Comparison of ENCODE assay signal across 26 cellular contexts in the genomic region with DNA sequence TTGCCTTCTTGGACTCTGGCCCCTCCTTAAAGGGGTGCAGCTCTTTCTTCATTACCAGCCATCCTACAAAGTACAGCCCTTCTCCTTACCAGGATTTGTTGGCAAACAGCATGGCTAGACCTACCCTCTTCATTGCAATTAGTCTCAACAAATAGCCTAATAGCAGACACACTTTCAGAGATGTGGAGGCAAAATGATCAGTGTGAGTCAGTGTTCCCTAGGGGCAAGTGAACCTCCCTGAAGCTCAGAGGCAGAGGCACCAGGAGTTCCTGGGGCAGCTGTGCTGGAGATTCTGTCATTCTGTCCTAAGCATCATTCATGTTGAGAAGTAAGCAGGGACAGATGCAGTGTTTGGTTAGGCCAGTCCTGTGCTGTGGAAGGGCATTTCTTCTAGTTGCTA. TPM values are rescaled to one million over a fixed set of nuclear protein-coding genes. Genes with fewer than 3 reads are reported as not detected.
"Had no signal": no experiment of that assay in that cellular context is flagged by ENCODE, and none has a peak within 500 bp of the region (broad histone marks: within the 10 kb centered on the region; RNA-seq: fewer than 3 reads in every experiment).

No MANE protein-coding gene starts in this region.

- H3K27me3 ChIP-seq: ovary had no signal

- FAIRE-seq: colon, islet of Langerhans had no signal

- H3K4me3 ChIP-seq: esophagus squamous epithelium, mucosa of descending colon, ovary, stomach, tibial artery had no signal

- H3K4me3 Mint-ChIP-seq: activated T-cell treated with anti-CD3 and anti-CD28 coated beads, Interleukin-2, amount 50 U/mL, for 72 hours; nephron; stimulated activated naive B cell treated with anti-CD40 and anti-IgM and Interleukin-4, amounts not matched to agents 10 μg/mL and 1 μg/mL and 100 μg/mL, for 72 hours; T-helper 2 cell treated with Interferon-gamma antibody and Interleukin-4, amounts not matched to agents 5 μg/mL and 100 μg/mL, for 36 hours had no signal

- H3K4me1 Mint-ChIP-seq: nephron had no signal

- H3K9me3 ChIP-seq: neutrophil, ovary had no signal

- H3K27ac Mint-ChIP-seq: activated naive CD4-positive, alpha-beta T cell treated with anti-CD3 and anti-CD28 coated beads, Interleukin-2, amount 50 U/mL, for 72 hours; activated T-cell treated with anti-CD3 and anti-CD28 coated beads, Interleukin-2, amount 50 U/mL, for 72 hours; nephron; progenitor cell of endocrine pancreas; stimulated activated naive B cell treated with anti-CD40 and anti-IgM and Interleukin-4, amounts not matched to agents 10 μg/mL and 1 μg/mL and 100 μg/mL, for 72 hours; T-helper 2 cell treated with Interferon-gamma antibody and Interleukin-4, amounts not matched to agents 5 μg/mL and 100 μg/mL, for 36 hours had no signal

- DNase-seq: activated CD4-positive, alpha-beta T cell treated with anti-CD3 and anti-CD28 coated beads for 4 hours; activated CD4-positive, alpha-beta T cell treated with anti-CD3 and anti-CD28 coated beads, Interleukin-2, amount 50 U/mL, for 4 hours; activated naive CD4-positive, alpha-beta T cell; activated T-cell treated with anti-CD3 and anti-CD28 coated beads for 4 hours; activated T-cell treated with anti-CD3 and anti-CD28 coated beads, Interleukin-2, amount 50 U/mL, for 72 hours; dermis blood vessel endothelial cell; effector CD4-positive, alpha-beta T cell; esophagus squamous epithelium; left cardiac atrium; left ventricle myocardium superior; mucosa of descending colon; ovary; stimulated activated CD4-positive, alpha-beta T cell treated with anti-CD3 and anti-CD28 coated beads, Interleukin-15, amount 100 ng/mL, for 24 hours; stimulated activated CD4-positive, alpha-beta T cell treated with anti-CD3 and anti-CD28 coated beads, Interleukin-2, amount 100 ng/mL, for 24 hours; stimulated activated naive B cell treated with anti-CD40 and anti-IgM and Interleukin-4, amounts not matched to agents 10 μg/mL and 1 μg/mL and 100 μg/mL, for 72 hours; stomach; tibial artery had no signal

- H3K36me3 ChIP-seq: esophagus squamous epithelium, neutrophil, ovary, stomach, tibial artery had no signal

- ATAC-seq: activated naive CD4-positive, alpha-beta T cell treated with anti-CD3 and anti-CD28 coated beads, Interleukin-2, amount 50 U/mL, for 72 hours; activated T-cell treated with anti-CD3 and anti-CD28 coated beads, Interleukin-2, amount 50 U/mL, for 72 hours; left cardiac atrium; left ventricle myocardium superior; mucosa of descending colon; stimulated activated naive B cell treated with anti-CD40 and anti-IgM and Interleukin-4, amounts not matched to agents 10 μg/mL and 1 μg/mL and 100 μg/mL, for 72 hours had no signal

- H3K27me3 Mint-ChIP-seq: progenitor cell of endocrine pancreas had no signal

- H3K4me1 ChIP-seq: esophagus squamous epithelium, stomach, tibial artery had no signal

- H3K27ac ChIP-seq: epithelial cell of prostate, esophagus squamous epithelium, neutrophil, ovary, stomach, tibial artery, VCaP had no signal

RNA-seq across cellular contexts. Expression of gene MECOM, which starts 14.6 kb away (rescaled TPM):
- total RNA-seq: activated naive CD4-positive, alpha-beta T cell treated with anti-CD3 and anti-CD28 coated beads, Interleukin-2, amount 50 U/mL, for 72 hours; activated T-cell treated with anti-CD3 and anti-CD28 coated beads, Interleukin-2, amount 50 U/mL, for 72 hours had no signal
